In the genomic region with DNA sequence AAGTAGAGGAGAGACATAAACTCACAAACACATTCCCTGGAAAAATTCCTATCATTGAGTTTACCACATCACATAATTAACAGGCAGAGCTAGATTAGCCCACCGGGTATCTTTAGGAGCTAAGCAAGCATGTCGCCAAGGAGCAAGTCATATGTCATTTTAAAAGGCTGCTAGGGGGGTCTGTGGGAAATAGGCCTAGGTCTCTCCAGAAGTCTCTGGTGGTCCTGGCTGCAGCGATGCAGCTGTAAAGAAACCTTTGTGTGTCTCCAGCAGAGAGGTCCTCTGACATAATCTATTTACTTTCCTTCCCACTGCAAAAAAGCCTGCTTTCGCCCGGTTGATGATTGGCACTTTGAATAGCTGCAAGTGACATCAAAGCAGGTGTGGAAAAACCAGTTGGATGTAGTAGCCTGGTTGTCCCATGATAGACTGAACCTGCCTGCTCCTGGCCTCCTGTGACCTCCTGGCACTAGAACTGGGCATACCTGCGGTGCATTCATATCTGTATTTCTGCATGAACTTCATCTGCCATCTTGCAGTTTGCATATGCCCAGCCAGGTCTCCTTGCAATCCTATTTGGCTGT, we compare ENCODE assay signal across 20 cellular contexts. TPM values are rescaled to one million over a fixed set of nuclear protein-coding genes. Genes with fewer than 3 reads are reported as not detected.
DNase-seq lines count a peak whose midpoint lies in the region; ATAC-seq and TF ChIP-seq lines count a peak whose summit lies in the region.
"Had no signal": no experiment of that assay in that cellular context is flagged by ENCODE, and none has a peak within 500 bp of the region (broad histone marks: within the 10 kb centered on the region; RNA-seq: fewer than 3 reads in every experiment).

No MANE protein-coding gene starts in this region.

- TF ChIP-seq CTCF in suprapubic skin (IDR thresholded peaks at IDR 0.05) (no peak), testis (IDR thresholded peaks at IDR 0.05) (no peak)

- TF ChIP-seq EP300 in suprapubic skin (IDR thresholded peaks at IDR 0.05): no peak

- no peak overlapping the region for H3K4me3 ChIP-seq in suprapubic skin
- H3K4me3 ChIP-seq in testis: no peak overlapping the region
- H3K4me3 ChIP-seq: gastroesophageal sphincter, GM23338, neural progenitor cell had no signal

- H3K27ac ChIP-seq in suprapubic skin (peak overlapping the region; percentile 10), testis (no peak overlapping the region)
- H3K27ac ChIP-seq: gastroesophageal sphincter, neural progenitor cell had no signal

- H3K36me3 ChIP-seq in suprapubic skin (no peaks in the 10 kb centered on the region), testis (ENCODE audit: low read depth, missing control alignments) (no peaks in the 10 kb centered on the region)
- H3K36me3 ChIP-seq: gastroesophageal sphincter, neural progenitor cell had no signal

- no peaks in the 10 kb centered on the region for H3K27me3 ChIP-seq in suprapubic skin
- no peaks in the 10 kb centered on the region for H3K27me3 ChIP-seq in testis
- H3K27me3 ChIP-seq: gastroesophageal sphincter, neural progenitor cell had no signal

- DNase-seq in NCI-H2196 (lab: John Stamatoyannopoulos, UW; ENCODE audit: unreplicated experiment) (peak; percentile 48), NCI-H2196 treated with DMSO at 0.1 percent for 48 hours (lab: John Stamatoyannopoulos, UW; ENCODE audit: unreplicated experiment) (no peak), NCI-H345 treated with DMSO at 0.1 percent for 48 hours (lab: John Stamatoyannopoulos, UW; ENCODE audit: unreplicated experiment) (peak; percentile 50), suprapubic skin (ENCODE audit: low spot score in 2 of 2) (no peak), testis (no peak)
- DNase-seq in stimulated activated CD4-positive, alpha-beta T cell treated with anti-CD3 and anti-CD28 coated beads, Interleukin-15, amount 100 ng/mL, for 24 hours: no peak
- DNase-seq: 8988T; activated B cell treated with CpG ODN at 0.5 μM for 24 hours; activated CD8-positive, alpha-beta memory T cell treated with anti-CD3 and anti-CD28 coated beads for 24 hours; amniotic stem cell; EL; mesendoderm; NCI-H524; T-helper 1 cell had no signal

- no peaks in the 10 kb centered on the region for H3K9me3 ChIP-seq in suprapubic skin
- no peaks in the 10 kb centered on the region for H3K9me3 ChIP-seq in testis
- H3K9me3 ChIP-seq: gastroesophageal sphincter had no signal

- TF ChIP-seq POLR2A in suprapubic skin (IDR thresholded peaks at IDR 0.05): no peak
- TF ChIP-seq POLR2A in testis (IDR thresholded peaks at IDR 0.05): no peak

- peak; percentile 78 for ATAC-seq in esophagus mucosa
- ATAC-seq in GM18520 (IDR thresholded peaks at IDR 0.05; ENCODE audit: unreplicated experiment): no peak
- ATAC-seq: gastroesophageal sphincter, GM23338, sciatic nerve had no signal

- intact Hi-C loops in testis (cut with DNase I; ENCODE audit: low total_unique reads): no loop called here

- H3K4me1 ChIP-seq in suprapubic skin: peaks cover 29% of the 10 kb centered on the region
- H3K4me1 ChIP-seq in testis: peaks cover 5% of the 10 kb centered on the region
- H3K4me1 ChIP-seq: gastroesophageal sphincter had no signal

- WGBS in suprapubic skin: 58% methylated on average over 6 of the region's 6 CpGs
- WGBS in testis, 2 donors: 77 to 88% methylated on average over 6 of the region's 6 CpGs

RNA-seq across cellular contexts. Expression of gene RASSF5, which starts 13.8 kb away (rescaled TPM):
- total RNA-seq in esophagus mucosa (38.7 TPM), suprapubic skin (10 to 100 TPM; 34.8 to 74.5 (median 64.9) TPM), testis (1 to 10 TPM; 4.3 to 8.4 TPM)
- polyA plus RNA-seq in testis (ENCODE audit: insufficient read depth, low read depth, low replicate concordance): 5.9 TPM

RNA-seq across cellular contexts. Expression of gene IKBKE, which starts 50.8 kb away (rescaled TPM):
- 14.2 TPM for total RNA-seq in esophagus mucosa
- 10 to 100 TPM in 3 of 4 donors, 1 to 10 TPM in 1; 5.7 to 27.0 (median 17.4) TPM for total RNA-seq in suprapubic skin
- total RNA-seq in testis: 1 to 10 TPM in 1 of 2 donors, under 1 TPM in 1; 0.99 to 1.0 TPM
- 1.6 TPM for polyA plus RNA-seq in testis (ENCODE audit: insufficient read depth, low read depth, low replicate concordance)

Comparison
In these comparisons a context has a peak if more than half of its experiments do, and no peak if none do; other contexts are left out.
1. DNase-seq: peak in NCI-H2196 (single experiment) and NCI-H345 treated with DMSO at 0.1 percent for 48 hours (single experiment); none in NCI-H2196 treated with DMSO at 0.1 percent for 48 hours (single experiment), suprapubic skin (0 of 2), testis (single experiment) and stimulated activated CD4-positive, alpha-beta T cell treated with anti-CD3 and anti-CD28 coated beads, Interleukin-15, amount 100 ng/mL, for 24 hours (single experiment).